8 cellular contexts compared by ENCODE assay signal in the genomic region with DNA sequence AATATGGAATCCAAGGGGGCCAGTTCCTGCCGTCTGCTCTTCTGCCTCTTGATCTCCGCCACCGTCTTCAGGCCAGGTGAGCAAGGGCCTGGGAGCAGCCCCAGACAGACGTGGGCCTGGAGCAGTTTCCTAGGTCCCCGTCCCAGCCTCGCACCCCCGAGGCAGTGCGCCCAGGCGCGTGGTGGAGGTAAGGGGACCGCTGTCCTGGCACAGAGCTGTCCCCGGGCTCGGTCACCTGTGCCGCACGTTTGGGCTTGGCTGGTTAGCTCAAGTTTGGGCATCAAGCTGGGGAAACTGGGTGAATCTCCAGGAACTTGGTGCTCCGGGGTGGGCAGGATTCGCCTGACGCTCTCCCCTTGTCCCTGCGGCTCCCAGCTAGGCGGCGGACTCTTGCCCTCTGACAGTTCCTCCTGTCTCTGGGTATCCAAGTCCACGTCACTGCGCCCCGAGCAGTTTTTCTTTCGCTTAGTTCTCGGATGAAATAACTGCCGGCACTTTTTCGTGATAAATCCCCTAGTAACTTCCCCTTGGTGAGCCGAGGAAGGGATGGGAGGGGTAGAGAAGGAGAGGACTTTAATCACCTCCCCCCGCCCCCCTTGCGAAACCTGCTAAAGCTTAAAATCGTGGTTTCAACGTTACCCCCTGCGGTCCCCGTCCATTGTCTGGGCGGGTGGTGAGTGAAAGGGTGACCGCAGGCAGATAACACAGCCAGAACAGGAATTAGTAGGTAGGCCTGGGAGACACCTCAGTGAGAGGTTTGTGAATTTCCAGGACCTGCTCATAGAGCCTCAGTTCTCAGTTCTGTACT. TPM values are rescaled to one million over a fixed set of nuclear protein-coding genes. Genes with fewer than 3 reads are reported as not detected.
DNase-seq lines count a peak whose midpoint lies in the region; ATAC-seq and TF ChIP-seq lines count a peak whose summit lies in the region.

No MANE protein-coding gene starts in this region.

- H3K36me3 ChIP-seq in CD8-positive, alpha-beta T cell (ENCODE audit: insufficient read depth, low read length) = no peaks in the 10 kb centered on the region
- H3K36me3 ChIP-seq in gastroesophageal sphincter = no peaks in the 10 kb centered on the region
- no peaks in the 10 kb centered on the region for H3K36me3 ChIP-seq in neuronal stem cell (replicated peaks in 1 of 2; ENCODE audit: control insufficient read depth in 2 of 2, insufficient read depth in 2 of 2, low read length in 2 of 2)
- H3K36me3 ChIP-seq in thoracic aorta = no peaks in the 10 kb centered on the region

- peak overlapping the region; percentile 63 for H3K27ac ChIP-seq in CD8-positive, alpha-beta T cell (ENCODE audit: low read depth, low read length)
- peak overlapping the region; percentile 74 to 82 (median 80) for H3K27ac ChIP-seq in gastroesophageal sphincter
- no peak overlapping the region for H3K27ac ChIP-seq in neuronal stem cell (replicated peaks; ENCODE audit: low read length)
- peak overlapping the region; percentile 73 to 86 for H3K27ac ChIP-seq in thoracic aorta

- H3K4me1 ChIP-seq in CD8-positive, alpha-beta T cell (ENCODE audit: insufficient read depth, low read length) = peaks cover 20% of the 10 kb centered on the region
- peaks cover 0 to 49% (median 2%) of the 10 kb centered on the region in 3 donors for H3K4me1 ChIP-seq in gastroesophageal sphincter
- H3K4me1 ChIP-seq in neuronal stem cell (ENCODE audit: control insufficient read depth in 2 of 2, insufficient read depth in 1 of 2, low read depth in 1 of 2, low read length in 2 of 2) = peaks cover 0 to 4% of the 10 kb centered on the region in 2 donors
- H3K4me1 ChIP-seq in thoracic aorta (ENCODE audit: control insufficient read depth in 1 of 2, low read depth in 2 of 2) = peaks cover 16 to 26% of the 10 kb centered on the region in 2 donors

- H3K36me3 Mint-ChIP-seq in CD8-positive, alpha-beta T cell = peaks cover 7% of the 10 kb centered on the region

- CTCF ChIA-PET in CD8-positive, alpha-beta T cell (lab: Charles Lee) = interaction anchor here (0.7 to 3.0 kb wide), 2 partner anchors 12 to 32 kb away, joined by 3 to 14 read pairs; no protein-coding TSS in a partner anchor

- H2BK15ac ChIP-seq in neuronal stem cell (ENCODE audit: low read length) = no peak overlapping the region

- H3K9me3 ChIP-seq in CD8-positive, alpha-beta T cell (ENCODE audit: low read length) = no peaks in the 10 kb centered on the region
- H3K9me3 ChIP-seq in gastroesophageal sphincter (no peaks in the 10 kb centered on the region), neuronal stem cell (replicated peaks in 1 of 2; ENCODE audit: control insufficient read depth in 2 of 2, insufficient read depth in 1 of 2, low read depth in 1 of 2, low read length in 2 of 2) (no peaks in the 10 kb centered on the region), thoracic aorta (no peaks in the 10 kb centered on the region)

- no peak for TF ChIP-seq EP300 in gastroesophageal sphincter (IDR thresholded peaks at IDR 0.05)

- H2AK5ac ChIP-seq in neuronal stem cell (ENCODE audit: low read depth, low read length) = peak overlapping the region; percentile 47

- peak; percentile 10 to 63 (median 43) for DNase-seq in CD8-positive, alpha-beta T cell
- DNase-seq in SIG-M5 (lab: John Stamatoyannopoulos, UW) (peak; percentile 89), neuronal stem cell (ENCODE audit: low spot score) (peak; percentile 64), thoracic aorta (ENCODE audit: low spot score) (no peak)
- DNase-seq in activated gamma-delta T cell treated with anti-CD3 and anti-CD28 coated beads, Interleukin-2, amount 50 U/mL, for 16 hours (ENCODE audit: low read depth) = peak; percentile 41

- intact Hi-C loops in CD8-positive, alpha-beta T cell (cut with DNase I, micrococcal nuclease) = loop anchor here in 1 of 2 experiments (2.0 to 10.0 kb wide), 5 partner anchors 13 to 807 kb away; no protein-coding TSS in a partner anchor

- no peaks in the 10 kb centered on the region for H3K79me1 ChIP-seq in neuronal stem cell (ENCODE audit: low read depth, low read length)

- H2AFZ ChIP-seq in neuronal stem cell (ENCODE audit: low read length) = peak overlapping the region; percentile 90

- no peak overlapping the region for H4K8ac ChIP-seq in neuronal stem cell (ENCODE audit: low read depth, low read length)

- H3K4me1 Mint-ChIP-seq in CD8-positive, alpha-beta T cell (ENCODE audit: low read depth) = peaks cover 32% of the 10 kb centered on the region

- H3K9me3 Mint-ChIP-seq in CD8-positive, alpha-beta T cell = no peaks in the 10 kb centered on the region

- TF ChIP-seq CTCF in CD8-positive, alpha-beta T cell (IDR thresholded peaks at IDR 0.05) = no peak
- TF ChIP-seq CTCF in gastroesophageal sphincter (IDR thresholded peaks at IDR 0.05) (peak in 1 of 4 experiments; percentile 48), thoracic aorta (IDR thresholded peaks at IDR 0.05) (no peak)

- peak overlapping the region; percentile 91 for H3K9ac ChIP-seq in neuronal stem cell (ENCODE audit: low read depth, low read length, poor library complexity)

- peaks cover 4% of the 10 kb centered on the region for H3K27me3 ChIP-seq in CD8-positive, alpha-beta T cell (ENCODE audit: insufficient read depth, low read length)
- H3K27me3 ChIP-seq in gastroesophageal sphincter (no peaks in the 10 kb centered on the region), neuronal stem cell (ENCODE audit: control insufficient read depth in 3 of 3, insufficient read depth in 3 of 3, low read depth in 1 of 3, low read length in 3 of 3) (no peaks in the 10 kb centered on the region), thoracic aorta (replicated peaks; ENCODE audit: insufficient read depth) (no peaks in the 10 kb centered on the region)

- peak overlapping the region; percentile 25 for H2BK5ac ChIP-seq in neuronal stem cell (ENCODE audit: low read length)

- H3K23ac ChIP-seq in neuronal stem cell (ENCODE audit: low read depth, low read length, poor library complexity) = peak overlapping the region; percentile 58

- WGBS in gastroesophageal sphincter (ENCODE audit: low coverage in 1 of 2), 2 donors = 0% methylated on average over 9 to 14 of the region's 37 CpGs
- no CpG with 5 or more reads among the region's 37 CpGs for WGBS in neuronal stem cell (ENCODE audit: extremely low coverage in 2 of 2, insufficient read length in 2 of 2, insufficient replicate concordance in 1 of 2), 2 donors

- H3K4me3 Mint-ChIP-seq in CD8-positive, alpha-beta T cell = peak overlapping the region; percentile 89

- no peak overlapping the region for H3K14ac ChIP-seq in neuronal stem cell (ENCODE audit: low read length)

- peak; percentile 6 for ATAC-seq in CD8-positive, alpha-beta T cell
- ATAC-seq in GM19397 (IDR thresholded peaks at IDR 0.05; ENCODE audit: unreplicated experiment) = peak; percentile 22
- ATAC-seq in HG03571 (IDR thresholded peaks at IDR 0.05; ENCODE audit: unreplicated experiment) = peak; percentile 20
- ATAC-seq in gastroesophageal sphincter = no peak
- peak; percentile 10 for ATAC-seq in thoracic aorta (ENCODE audit: insufficient number of reproducible peaks, low FRiP score, low read depth)

- H3K4me2 ChIP-seq in neuronal stem cell (ENCODE audit: insufficient read depth, low read length, poor library complexity, severe bottlenecking) = peak overlapping the region; percentile 99

- POLR2A ChIA-PET in CD8-positive, alpha-beta T cell (lab: Charles Lee) = interaction anchor here (0.6 to 1.3 kb wide), 3 partner anchors 9 to 171 kb away, joined by 3 read pairs; no protein-coding TSS in a partner anchor

- no peak overlapping the region for H2BK120ac ChIP-seq in neuronal stem cell (ENCODE audit: low read depth, low read length)

- H3K27me3 Mint-ChIP-seq in CD8-positive, alpha-beta T cell (ENCODE audit: low read depth) = peaks cover 7% of the 10 kb centered on the region

- H3K4me3 ChIP-seq in CD8-positive, alpha-beta T cell (ENCODE audit: low read depth, low read length) = peak overlapping the region; percentile 57
- peak overlapping the region; percentile 51 to 66 for H3K4me3 ChIP-seq in gastroesophageal sphincter
- H3K4me3 ChIP-seq in neuronal stem cell (ENCODE audit: low read length in 2 of 2) = peak overlapping the region; percentile 65 to 86
- peak overlapping the region; percentile 88 for H3K4me3 ChIP-seq in thoracic aorta

- H4K91ac ChIP-seq in neuronal stem cell (ENCODE audit: low read depth, low read length, poor library complexity) = no peak overlapping the region

- peak overlapping the region; percentile 82 for H2BK12ac ChIP-seq in neuronal stem cell (ENCODE audit: low read length)

- H3K18ac ChIP-seq in neuronal stem cell (ENCODE audit: low read length) = peak overlapping the region; percentile 94

- TF ChIP-seq POLR2A in gastroesophageal sphincter (IDR thresholded peaks at IDR 0.05) = no peak

- no peak overlapping the region for H3K4ac ChIP-seq in neuronal stem cell (ENCODE audit: low read length)

- H3K27ac Mint-ChIP-seq in CD8-positive, alpha-beta T cell = peak overlapping the region; percentile 93

RNA-seq across cellular contexts. Expression of a gene that starts 0.9 kb away (rescaled TPM):
- 1 to 10 TPM; 2.9 TPM for total RNA-seq in CD8-positive, alpha-beta T cell
- total RNA-seq in gastroesophageal sphincter = 10 to 100 TPM; 16.8 to 62.0 (median 27.5) TPM
- polyA plus RNA-seq in neuronal stem cell (2013, experiment 1 of 2) = 20.9 TPM
- polyA plus RNA-seq in neuronal stem cell (2013, experiment 2 of 2) = 20.1 TPM
- 100 to 1,000 TPM; 109 to 122 TPM for total RNA-seq in thoracic aorta

Comparison
In these comparisons a context has a peak if more than half of its experiments do, and no peak if none do; other contexts are left out.
1. RNA of a gene that starts 0.9 kb away (total RNA-seq): 109 to 122 TPM in thoracic aorta and 16.8 to 62.0 TPM in gastroesophageal sphincter; 2.9 TPM in CD8-positive, alpha-beta T cell; every median in the first group is over 4 times any median in the second.
2. Peak in every context shown above with its lines, with median percentiles within 50 percentile points of each other: H3K4me3 ChIP-seq.